8 cellular contexts compared by ENCODE assay signal in genomic region chr1:28199328-28200233, GRCh38. TPM values are rescaled to one million over a fixed set of nuclear protein-coding genes. Genes with fewer than 3 reads are reported as not detected.
DNase-seq lines count a peak whose midpoint lies in the region; ATAC-seq and TF ChIP-seq lines count a peak whose summit lies in the region.

No MANE protein-coding gene starts in this region.

- H3K27ac Mint-ChIP-seq in neural crest cell (ENCODE audit: unreplicated experiment) = peak overlapping the region; percentile 59
- H3K27ac Mint-ChIP-seq in WTC11 = no peak overlapping the region

- H3K27ac ChIP-seq in WERI-Rb-1 = no peak overlapping the region

- CTCF ChIA-PET in WTC11 (lab: Charles Lee) = no interaction called here

- no peaks in the 10 kb centered on the region for H3K27me3 ChIP-seq in WERI-Rb-1 (ENCODE audit: insufficient read depth, low read depth, severe bottlenecking)

- H3K36me3 ChIP-seq in WERI-Rb-1 = peaks cover 54% of the 10 kb centered on the region

- H3K9me3 ChIP-seq in WERI-Rb-1 (ENCODE audit: severe bottlenecking) = no peaks in the 10 kb centered on the region

- peak; percentile 75 for ATAC-seq in GM18873 (IDR thresholded peaks at IDR 0.05; ENCODE audit: low FRiP score, unreplicated experiment)
- ATAC-seq in HG03060 (IDR thresholded peaks at IDR 0.05; ENCODE audit: low read depth, unreplicated experiment) = peak; percentile 59
- ATAC-seq in WTC11 = no peak

- TF ChIP-seq CTCF in neural crest cell (conservative IDR thresholded peaks at IDR 0.05) (no peak), WERI-Rb-1 (IDR thresholded peaks at IDR 0.05; ENCODE audit: low read depth, low read length) (no peak), WTC11 (IDR thresholded peaks at IDR 0.05) (no peak)

- H3K27me3 Mint-ChIP-seq in neural crest cell (ENCODE audit: low read depth) (no peaks in the 10 kb centered on the region), WTC11 (ENCODE audit: low read depth) (no peaks in the 10 kb centered on the region)

- intact Hi-C loops in posterior cingulate gyrus (cut with DNase I) = no loop called here

- H3K36me3 Mint-ChIP-seq in neural crest cell (ENCODE audit: low read depth) (peaks cover 10% of the 10 kb centered on the region), WTC11 (peaks cover 39% of the 10 kb centered on the region)

- H3K4me3 Mint-ChIP-seq in neural crest cell = no peak overlapping the region
- no peak overlapping the region for H3K4me3 Mint-ChIP-seq in WTC11

- peaks cover 3% of the 10 kb centered on the region for H3K4me1 Mint-ChIP-seq in neural crest cell
- H3K4me1 Mint-ChIP-seq in WTC11 = peaks cover 21% of the 10 kb centered on the region

- H3K9me3 Mint-ChIP-seq in neural crest cell = no peaks in the 10 kb centered on the region
- no peaks in the 10 kb centered on the region for H3K9me3 Mint-ChIP-seq in WTC11

- DNase-seq in activated CD8-positive, alpha-beta memory T cell treated with anti-CD3 and anti-CD28 coated beads for 24 hours = peak; percentile 84
- no peak for DNase-seq in neural crest cell (ENCODE audit: low read depth, low spot score)
- no peak for DNase-seq in WERI-Rb-1
- DNase-seq in posterior cingulate gyrus = no peak
- no peak for DNase-seq in NCI-H187 (lab: John Stamatoyannopoulos, UW)
- no peak for DNase-seq in WTC11 (ENCODE audit: low spot score)

- H3K4me3 ChIP-seq in WERI-Rb-1 (ENCODE audit: low read depth, low read length) = no peak overlapping the region

- POLR2A ChIA-PET in WTC11 (lab: Charles Lee) = no interaction called here

TF ChIP-seq in WTC11, 78 proteins besides CTCF, POLR2A, EP300 and RAD21:
- TF ChIP-seq JUN (CRISPR knock-in tag; IDR thresholded peaks at IDR 0.05) = no peak
- TF ChIP-seq NFATC4 (CRISPR knock-in tag; IDR thresholded peaks at IDR 0.05) = no peak
- no peak for TF ChIP-seq SP1 (CRISPR knock-in tag; conservative IDR thresholded peaks at IDR 0.05)
- TF ChIP-seq NFE2L1 (CRISPR knock-in tag; IDR thresholded peaks at IDR 0.05) = no peak
- no peak for TF ChIP-seq ZNF416 (CRISPR knock-in tag; IDR thresholded peaks at IDR 0.05)
- TF ChIP-seq, protein P1, sequence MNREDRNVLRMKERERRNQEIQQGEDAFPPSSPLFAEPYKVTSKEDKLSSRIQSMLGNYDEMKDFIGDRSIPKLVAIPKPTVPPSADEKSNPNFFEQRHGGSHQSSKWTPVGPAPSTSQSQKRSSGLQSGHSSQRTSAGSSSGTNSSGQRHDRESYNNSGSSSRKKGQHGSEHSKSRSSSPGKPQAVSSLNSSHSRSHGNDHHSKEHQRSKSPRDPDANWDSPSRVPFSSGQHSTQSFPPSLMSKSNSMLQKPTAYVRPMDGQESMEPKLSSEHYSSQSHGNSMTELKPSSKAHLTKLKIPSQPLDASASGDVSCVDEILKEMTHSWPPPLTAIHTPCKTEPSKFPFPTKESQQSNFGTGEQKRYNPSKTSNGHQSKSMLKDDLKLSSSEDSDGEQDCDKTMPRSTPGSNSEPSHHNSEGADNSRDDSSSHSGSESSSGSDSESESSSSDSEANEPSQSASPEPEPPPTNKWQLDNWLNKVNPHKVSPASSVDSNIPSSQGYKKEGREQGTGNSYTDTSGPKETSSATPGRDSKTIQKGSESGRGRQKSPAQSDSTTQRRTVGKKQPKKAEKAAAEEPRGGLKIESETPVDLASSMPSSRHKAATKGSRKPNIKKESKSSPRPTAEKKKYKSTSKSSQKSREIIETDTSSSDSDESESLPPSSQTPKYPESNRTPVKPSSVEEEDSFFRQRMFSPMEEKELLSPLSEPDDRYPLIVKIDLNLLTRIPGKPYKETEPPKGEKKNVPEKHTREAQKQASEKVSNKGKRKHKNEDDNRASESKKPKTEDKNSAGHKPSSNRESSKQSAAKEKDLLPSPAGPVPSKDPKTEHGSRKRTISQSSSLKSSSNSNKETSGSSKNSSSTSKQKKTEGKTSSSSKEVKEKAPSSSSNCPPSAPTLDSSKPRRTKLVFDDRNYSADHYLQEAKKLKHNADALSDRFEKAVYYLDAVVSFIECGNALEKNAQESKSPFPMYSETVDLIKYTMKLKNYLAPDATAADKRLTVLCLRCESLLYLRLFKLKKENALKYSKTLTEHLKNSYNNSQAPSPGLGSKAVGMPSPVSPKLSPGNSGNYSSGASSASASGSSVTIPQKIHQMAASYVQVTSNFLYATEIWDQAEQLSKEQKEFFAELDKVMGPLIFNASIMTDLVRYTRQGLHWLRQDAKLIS (CRISPR knock-in tag; IDR thresholded peaks at IDR 0.05; ENCODE audit: borderline replicate concordance) = no peak
- TF ChIP-seq RELA (CRISPR knock-in tag; IDR thresholded peaks at IDR 0.05; ENCODE audit: borderline replicate concordance) = no peak
- TF ChIP-seq ZNF232 (CRISPR knock-in tag; IDR thresholded peaks at IDR 0.05) = no peak
- TF ChIP-seq ESRRA (CRISPR knock-in tag; IDR thresholded peaks at IDR 0.05; ENCODE audit: borderline replicate concordance) = no peak
- no peak for TF ChIP-seq ZNF396 (CRISPR knock-in tag; IDR thresholded peaks at IDR 0.05; ENCODE audit: borderline replicate concordance)
- no peak for TF ChIP-seq ATF6 (CRISPR knock-in tag; IDR thresholded peaks at IDR 0.05)
- no peak for TF ChIP-seq SMAD4 (CRISPR knock-in tag; IDR thresholded peaks at IDR 0.05)
- TF ChIP-seq, protein P2, sequence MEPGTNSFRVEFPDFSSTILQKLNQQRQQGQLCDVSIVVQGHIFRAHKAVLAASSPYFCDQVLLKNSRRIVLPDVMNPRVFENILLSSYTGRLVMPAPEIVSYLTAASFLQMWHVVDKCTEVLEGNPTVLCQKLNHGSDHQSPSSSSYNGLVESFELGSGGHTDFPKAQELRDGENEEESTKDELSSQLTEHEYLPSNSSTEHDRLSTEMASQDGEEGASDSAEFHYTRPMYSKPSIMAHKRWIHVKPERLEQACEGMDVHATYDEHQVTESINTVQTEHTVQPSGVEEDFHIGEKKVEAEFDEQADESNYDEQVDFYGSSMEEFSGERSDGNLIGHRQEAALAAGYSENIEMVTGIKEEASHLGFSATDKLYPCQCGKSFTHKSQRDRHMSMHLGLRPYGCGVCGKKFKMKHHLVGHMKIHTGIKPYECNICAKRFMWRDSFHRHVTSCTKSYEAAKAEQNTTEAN (CRISPR knock-in tag; IDR thresholded peaks at IDR 0.05) = no peak
- TF ChIP-seq, protein P3, sequence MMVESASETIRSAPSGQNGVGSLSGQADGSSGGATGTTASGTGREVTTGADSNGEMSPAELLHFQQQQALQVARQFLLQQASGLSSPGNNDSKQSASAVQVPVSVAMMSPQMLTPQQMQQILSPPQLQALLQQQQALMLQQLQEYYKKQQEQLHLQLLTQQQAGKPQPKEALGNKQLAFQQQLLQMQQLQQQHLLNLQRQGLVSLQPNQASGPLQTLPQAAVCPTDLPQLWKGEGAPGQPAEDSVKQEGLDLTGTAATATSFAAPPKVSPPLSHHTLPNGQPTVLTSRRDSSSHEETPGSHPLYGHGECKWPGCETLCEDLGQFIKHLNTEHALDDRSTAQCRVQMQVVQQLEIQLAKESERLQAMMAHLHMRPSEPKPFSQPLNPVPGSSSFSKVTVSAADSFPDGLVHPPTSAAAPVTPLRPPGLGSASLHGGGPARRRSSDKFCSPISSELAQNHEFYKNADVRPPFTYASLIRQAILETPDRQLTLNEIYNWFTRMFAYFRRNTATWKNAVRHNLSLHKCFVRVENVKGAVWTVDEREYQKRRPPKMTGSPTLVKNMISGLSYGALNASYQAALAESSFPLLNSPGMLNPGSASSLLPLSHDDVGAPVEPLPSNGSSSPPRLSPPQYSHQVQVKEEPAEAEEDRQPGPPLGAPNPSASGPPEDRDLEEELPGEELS (CRISPR knock-in tag; IDR thresholded peaks at IDR 0.05) = no peak

RNA-seq across cellular contexts. Expression of gene PTAFR, which starts 23.1 kb away (rescaled TPM):
- total RNA-seq in neural crest cell (0.25 and 0.28 TPM in 2 replicates), WTC11 (2021) (1.8 to 2.6 TPM (median 1.9 TPM) in 3 replicates)

RNA-seq across cellular contexts. Expression of gene DNAJC8, which starts 33.2 kb away (rescaled TPM):
- total RNA-seq in neural crest cell = 132 and 138 TPM in 2 replicates
- 108 to 112 TPM (median 110 TPM) in 3 replicates for total RNA-seq in WTC11 (2021)

RNA-seq across cellular contexts. Expression of gene ATP5IF1, which starts 36.3 kb away (rescaled TPM):
- 125 and 127 TPM in 2 replicates for total RNA-seq in neural crest cell
- total RNA-seq in WTC11 (2021) = 201 to 245 TPM (median 228 TPM) in 3 replicates

RNA-seq across cellular contexts. Expression of gene SESN2, which starts 59.7 kb away (rescaled TPM):
- total RNA-seq in neural crest cell (20.2 and 20.6 TPM in 2 replicates), WTC11 (2021) (22.3 to 38.1 TPM (median 23.3 TPM) in 3 replicates)
